Comparison of ENCODE assay signal across 1 cellular context in genomic region chr17:8170186-8170585, GRCh38. TPM values are rescaled to one million over a fixed set of nuclear protein-coding genes. Genes with fewer than 3 reads are reported as not detected.
"Had no signal": no experiment of that assay in that cellular context is flagged by ENCODE, and none has a peak within 500 bp of the region (broad histone marks: within the 10 kb centered on the region; RNA-seq: fewer than 3 reads in every experiment).

No MANE protein-coding gene starts in this region.

RNA-seq across cellular contexts. Expression of gene AURKB, which starts 40.2 kb away (rescaled TPM):
- total RNA-seq: naive thymus-derived CD8-positive, alpha-beta T cell had no signal
- polyA plus RNA-seq: naive thymus-derived CD8-positive, alpha-beta T cell had no signal
